ENCODE assay signal across 8 cellular contexts in the genomic region with DNA sequence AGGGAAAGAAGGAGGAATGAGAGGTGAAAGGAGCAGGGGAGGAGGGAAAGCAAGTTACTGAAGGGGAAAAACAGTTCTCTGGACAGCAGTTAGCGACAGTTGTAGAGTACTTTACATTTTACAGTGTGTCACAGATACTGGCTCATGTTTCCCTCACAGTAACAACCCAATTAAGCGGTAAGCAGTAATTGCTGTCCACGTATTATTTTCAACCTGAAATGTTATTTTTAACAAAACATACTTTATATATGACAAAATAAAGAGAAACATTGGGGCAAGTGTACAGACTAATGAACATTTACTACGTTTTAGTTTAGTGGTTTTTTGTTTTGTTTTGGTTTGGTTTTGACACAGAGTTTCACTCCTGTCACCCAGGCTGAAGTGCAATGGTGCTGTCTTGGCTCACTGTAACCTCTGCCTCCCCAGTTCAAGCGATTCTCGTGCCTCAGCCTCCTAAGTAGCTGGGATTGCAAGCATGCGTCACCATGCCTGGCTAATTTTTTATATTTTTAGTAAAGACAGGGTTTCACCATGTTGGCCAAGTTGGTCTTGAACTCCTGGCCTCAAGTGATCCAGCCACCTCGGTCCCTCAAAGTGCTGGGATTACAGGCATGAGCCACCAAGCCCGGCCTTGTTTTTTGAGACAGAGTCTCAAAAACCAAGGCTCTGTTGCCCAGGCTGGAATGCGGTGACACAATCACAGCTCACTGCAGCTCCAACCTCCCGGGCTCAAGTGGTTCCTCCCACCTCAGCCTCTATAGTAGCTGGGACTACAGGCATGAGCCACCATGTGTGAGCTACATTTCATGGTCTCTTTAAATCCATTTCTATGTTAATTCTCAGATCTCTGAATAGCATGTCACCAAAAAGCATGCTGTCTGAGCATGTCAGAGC. TPM values are rescaled to one million over a fixed set of nuclear protein-coding genes. Genes with fewer than 3 reads are reported as not detected.
DNase-seq lines count a peak whose midpoint lies in the region; ATAC-seq and TF ChIP-seq lines count a peak whose summit lies in the region.

No MANE protein-coding gene starts in this region.

- no peaks in the 10 kb centered on the region for H3K36me3 Mint-ChIP-seq in CD4-positive, CD25-positive, alpha-beta regulatory T cell
- no peaks in the 10 kb centered on the region for H3K36me3 Mint-ChIP-seq in chondrocyte (ENCODE audit: low read depth)

- H3K36me3 ChIP-seq in CD4-positive, CD25-positive, alpha-beta regulatory T cell (ENCODE audit: control insufficient read depth, insufficient read depth, low read length): no peaks in the 10 kb centered on the region

- H3K4me1 Mint-ChIP-seq in CD4-positive, CD25-positive, alpha-beta regulatory T cell: peaks cover 0 to 10% (median 0%) of the 10 kb centered on the region in 4 donors
- H3K4me1 Mint-ChIP-seq in chondrocyte (ENCODE audit: low read depth): peaks cover 6% of the 10 kb centered on the region

- peak in 2 of 3 donors; percentile 28 to 55 for DNase-seq in CD4-positive, CD25-positive, alpha-beta regulatory T cell
- DNase-seq in M059J (ENCODE audit: low read depth) (peak; percentile 82), chondrocyte (ENCODE audit: low spot score) (no peak), sciatic nerve (ENCODE audit: low spot score) (no peak), SW480 (ENCODE audit: low spot score) (no peak), left cardiac atrium (no peak)

- H3K4me3 ChIP-seq in CD4-positive, CD25-positive, alpha-beta regulatory T cell (ENCODE audit: low read depth, low read length): peak overlapping the region; percentile 71

- intact Hi-C loops in sciatic nerve (cut with DNase I): loop anchor here (10.0 kb wide), 1 partner anchor 232 kb away; no protein-coding TSS in a partner anchor
- intact Hi-C loops in left cardiac atrium (cut with DNase I): loop anchor here (5.0 to 10.0 kb wide), 3 partner anchors 230 to 735 kb away; a partner anchor contains a TSS

- peaks cover 0 to 2% (median 0%) of the 10 kb centered on the region in 7 donors for H3K9me3 Mint-ChIP-seq in CD4-positive, CD25-positive, alpha-beta regulatory T cell
- no peaks in the 10 kb centered on the region for H3K9me3 Mint-ChIP-seq in chondrocyte (ENCODE audit: low read depth)

- no peak for TF ChIP-seq CTCF in chondrocyte (IDR thresholded peaks at IDR 0.05)

- no peaks in the 10 kb centered on the region for H3K9me3 ChIP-seq in CD4-positive, CD25-positive, alpha-beta regulatory T cell (ENCODE audit: control insufficient read depth in 2 of 2, low read length in 2 of 2)

- no peaks in the 10 kb centered on the region for H3K27me3 ChIP-seq in CD4-positive, CD25-positive, alpha-beta regulatory T cell (ENCODE audit: control insufficient read depth, insufficient read depth, low read length)

- H3K27ac Mint-ChIP-seq in CD4-positive, CD25-positive, alpha-beta regulatory T cell: peak overlapping the region in 2 of 3 donors; percentile 87 to 88
- peak overlapping the region; percentile 20 for H3K27ac Mint-ChIP-seq in chondrocyte (ENCODE audit: unreplicated experiment)

- H3K4me1 ChIP-seq in CD4-positive, CD25-positive, alpha-beta regulatory T cell (ENCODE audit: control insufficient read depth, insufficient read depth, low read length, poor library complexity, severe bottlenecking): peaks cover 5% of the 10 kb centered on the region

- ATAC-seq in CD4-positive, CD25-positive, alpha-beta regulatory T cell (ENCODE audit: low read depth in 2 of 2): peak in 1 of 2 donors; percentile 17
- ATAC-seq in GM21447 (IDR thresholded peaks at IDR 0.05; ENCODE audit: unreplicated experiment) (peak; percentile 40), sciatic nerve (peak; percentile 22), left cardiac atrium (no peak), GM21367 (IDR thresholded peaks at IDR 0.05; ENCODE audit: unreplicated experiment) (no peak)

- peak overlapping the region; percentile 79 to 87 (median 85) for H3K4me3 Mint-ChIP-seq in CD4-positive, CD25-positive, alpha-beta regulatory T cell
- peak overlapping the region; percentile 66 for H3K4me3 Mint-ChIP-seq in chondrocyte (ENCODE audit: unreplicated experiment)

- H3K27ac ChIP-seq in CD4-positive, CD25-positive, alpha-beta regulatory T cell (ENCODE audit: insufficient read depth, low read length, poor library complexity, severe bottlenecking): peak overlapping the region; percentile 27

- H3K27me3 Mint-ChIP-seq in CD4-positive, CD25-positive, alpha-beta regulatory T cell: peaks cover 18% of the 10 kb centered on the region
- H3K27me3 Mint-ChIP-seq in chondrocyte (ENCODE audit: low read depth): no peaks in the 10 kb centered on the region

RNA-seq across cellular contexts. Expression of a gene that starts 22.6 kb away (rescaled TPM):
- total RNA-seq in CD4-positive, CD25-positive, alpha-beta regulatory T cell: 135 TPM
- 100 to 1,000 TPM; 135 to 224 (median 140) TPM for polyA plus RNA-seq in CD4-positive, CD25-positive, alpha-beta regulatory T cell
- 55.2 and 56.8 TPM in 2 replicates for total RNA-seq in M059J (2014; rRNA removed; shearing (Covaris generic))
- total RNA-seq in chondrocyte (7.2 to 18.0 TPM (median 7.7 TPM) in 3 replicates), sciatic nerve (35.8 TPM), left cardiac atrium (10 to 100 TPM in 1 of 2 donors, 1 to 10 TPM in 1; 6.8 to 21.3 TPM)

RNA-seq across cellular contexts. Expression of a gene that starts 40.6 kb away (rescaled TPM):
- total RNA-seq in CD4-positive, CD25-positive, alpha-beta regulatory T cell: 62.3 TPM
- 1 to 10 TPM; 4.5 to 9.5 (median 6.8) TPM for polyA plus RNA-seq in CD4-positive, CD25-positive, alpha-beta regulatory T cell
- total RNA-seq in M059J (2014; rRNA removed; shearing (Covaris generic)): 25.1 and 26.0 TPM in 2 replicates
- 18.0 to 18.9 TPM (median 18.2 TPM) in 3 replicates for total RNA-seq in chondrocyte
- 12.5 TPM for total RNA-seq in sciatic nerve
- 1 to 10 TPM; 6.1 to 9.8 TPM for total RNA-seq in left cardiac atrium

RNA-seq across cellular contexts. Expression of a gene that starts 59.7 kb away (rescaled TPM):
- 279 TPM for total RNA-seq in CD4-positive, CD25-positive, alpha-beta regulatory T cell
- polyA plus RNA-seq in CD4-positive, CD25-positive, alpha-beta regulatory T cell: 10 to 100 TPM; 67.4 to 100.0 (median 71.2) TPM
- total RNA-seq in M059J (2014; rRNA removed; shearing (Covaris generic)): 72.0 and 72.7 TPM in 2 replicates
- total RNA-seq in chondrocyte (10.9 to 19.3 TPM (median 11.6 TPM) in 3 replicates), sciatic nerve (30.1 TPM), left cardiac atrium (10 to 100 TPM in 1 of 2 donors, 1 to 10 TPM in 1; 5.7 to 12.4 TPM)

Comparison
In these comparisons a context has a peak if more than half of its experiments do, and no peak if none do; other contexts are left out.
1. ATAC-seq: peak in GM21447 (single experiment) and sciatic nerve (single experiment); none in left cardiac atrium (0 of 2) and GM21367 (single experiment).
2. DNase-seq: peak in CD4-positive, CD25-positive, alpha-beta regulatory T cell (2 of 3) and M059J (single experiment); none in chondrocyte (single experiment), sciatic nerve (single experiment), SW480 (single experiment) and left cardiac atrium (single experiment).